In genomic region chr4:26458104-26458503, GRCh38 we compare ENCODE assay signal across 1 cellular context.
TF ChIP-seq lines count a peak whose summit lies in the region.

No MANE protein-coding gene starts in this region.

TF ChIP-seq in HCT116, 20 proteins besides CTCF, POLR2A, EP300 and RAD21 (continued from another document):
- TF ChIP-seq MAX (IDR thresholded peaks at IDR 0.05) (no peak), ATF3 (IDR thresholded peaks at IDR 0.05) (no peak), EZH2phosphoT487 (IDR thresholded peaks at IDR 0.05; ENCODE audit: borderline replicate concordance) (no peak), CBX3 (IDR thresholded peaks at IDR 0.05; ENCODE audit: low read depth) (no peak), SIN3A (IDR thresholded peaks at IDR 0.05; ENCODE audit: low read depth) (no peak)
